ENCODE assay signal across 17 cellular contexts in the genomic region with DNA sequence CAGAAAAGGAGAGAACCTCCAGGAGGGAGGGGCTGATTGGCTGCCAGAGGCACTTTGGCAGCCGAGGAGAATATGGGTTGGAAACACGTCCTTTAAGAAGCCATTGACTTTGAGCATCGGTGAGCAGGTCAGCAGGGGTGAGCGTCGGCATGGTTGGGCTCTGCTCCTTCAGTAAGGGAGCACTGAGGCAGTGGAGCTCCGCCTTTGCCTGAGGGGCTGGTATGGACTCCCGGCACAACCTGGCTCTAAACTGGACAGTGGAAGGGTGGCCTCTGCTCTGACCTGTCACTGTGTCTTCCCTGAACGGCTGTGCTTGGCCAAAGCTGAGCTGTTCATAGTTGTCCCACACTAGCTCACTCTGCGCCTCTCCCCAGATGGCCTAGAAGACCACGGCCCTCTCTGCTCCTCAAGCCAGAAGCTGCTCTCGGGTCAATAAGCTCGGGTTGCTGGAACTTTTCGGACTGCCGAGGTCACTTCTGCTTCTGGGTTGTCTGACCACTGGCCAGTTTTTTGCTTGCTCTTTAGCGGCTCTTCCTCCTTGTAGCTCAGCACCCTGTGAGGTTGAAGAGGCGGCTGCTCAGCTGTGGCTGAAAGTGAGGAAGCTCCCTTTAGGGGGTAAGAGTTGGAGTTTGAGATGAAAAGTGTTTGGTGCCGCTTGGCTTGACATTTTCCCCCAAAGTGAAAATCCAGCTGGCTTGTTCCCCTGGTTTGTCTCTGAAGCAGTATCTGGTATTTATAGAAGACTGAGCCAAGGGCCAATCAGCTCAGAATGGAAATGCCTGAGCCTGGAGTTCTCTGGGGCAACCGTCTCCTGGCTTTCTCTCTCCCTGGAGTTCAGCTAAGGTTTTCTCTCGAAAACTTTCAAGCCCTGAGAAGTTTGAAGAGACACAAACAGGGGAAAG.
A peak's percentile ranks its signal among the peaks of the same experiment; 100 is the strongest.
DNase-seq lines count a peak whose midpoint lies in the region; ATAC-seq and TF ChIP-seq lines count a peak whose summit lies in the region.
"Had no signal": no experiment of that assay in that cellular context is flagged by ENCODE, and none has a peak within 500 bp of the region (broad histone marks: within the 10 kb centered on the region; RNA-seq: fewer than 3 reads in every experiment).

No MANE protein-coding gene starts in this region.

- no peak overlapping the region for H3K9ac ChIP-seq in smooth muscle cell (ENCODE audit: low read depth)

- H3K27me3 Mint-ChIP-seq in nephron (ENCODE audit: low read depth) (peaks cover 9% of the 10 kb centered on the region), progenitor cell of endocrine pancreas (peaks cover 82% of the 10 kb centered on the region)
- H3K27me3 Mint-ChIP-seq: CD4-positive, alpha-beta T cell had no signal

- intact Hi-C loops in heart right ventricle (cut with DNase I) (no loop called here), upper lobe of right lung (cut with DNase I) (no loop called here)

- 52 to 54% methylated on average over 19 of the region's 19 CpGs for WGBS in heart right ventricle, 2 donors
- 78% methylated on average over 19 of the region's 19 CpGs for WGBS in smooth muscle cell (ENCODE audit: low lambda C conversion rate)

- H3K36me3 ChIP-seq in heart right ventricle (no peaks in the 10 kb centered on the region), upper lobe of right lung (no peaks in the 10 kb centered on the region), smooth muscle cell (ENCODE audit: low read depth) (no peaks in the 10 kb centered on the region)

- H4K20me1 ChIP-seq in smooth muscle cell (ENCODE audit: low read depth) = no peaks in the 10 kb centered on the region

- H3K9me3 ChIP-seq in heart right ventricle (peaks cover 0 to 4% (median 0%) of the 10 kb centered on the region in 11 donors), upper lobe of right lung (no peaks in the 10 kb centered on the region), smooth muscle cell (replicated peaks; ENCODE audit: low read depth) (no peaks in the 10 kb centered on the region)

- ATAC-seq in heart right ventricle (peak; percentile 47 to 74 (median 67)), upper lobe of right lung (peak; percentile 75)
- ATAC-seq: T-helper 17 cell had no signal

- peak overlapping the region; percentile 51 to 75 (median 74) for H3K27ac Mint-ChIP-seq in nephron
- H3K27ac Mint-ChIP-seq in progenitor cell of endocrine pancreas = no peak overlapping the region
- H3K27ac Mint-ChIP-seq: activated CD4-positive, alpha-beta T cell treated with anti-CD3 and anti-CD28 coated beads, Interleukin-2, amount 10 ng/mL, durations not matched to agents 24 days and 14 days; CD4-positive, alpha-beta T cell; T-helper 17 cell had no signal

- no peak overlapping the region for H3K4me2 ChIP-seq in smooth muscle cell

- no peak overlapping the region for H3K4me3 ChIP-seq in heart right ventricle
- no peak overlapping the region for H3K4me3 ChIP-seq in upper lobe of right lung
- H3K4me3 ChIP-seq in smooth muscle cell = no peak overlapping the region

- DNase-seq in NOMO-1 treated with DMSO at 0.1 percent for 48 hours (lab: John Stamatoyannopoulos, UW; ENCODE audit: unreplicated experiment) (peak; percentile 40), NOMO-1 treated with dmso at 0.1 percent for 144 hours (lab: John Stamatoyannopoulos, UW; ENCODE audit: unreplicated experiment) (no peak), heart right ventricle (peak; percentile 11 to 21), upper lobe of right lung (no peak), amniotic stem cell (lab: John Stamatoyannopoulos, UW) (no peak), smooth muscle cell (lab: John Stamatoyannopoulos, UW; ENCODE audit: unreplicated experiment) (no peak), progenitor cell of endocrine pancreas (ENCODE audit: low spot score, unreplicated experiment) (no peak)
- DNase-seq: 8988T; activated CD4-positive, alpha-beta T cell treated with anti-CD3 and anti-CD28 coated beads, Interleukin-2, amount 10 ng/mL, durations not matched to agents 24 days and 14 days; CD4-positive, alpha-beta T cell; cortex of kidney; NCI-H1417; NCI-H510A; stimulated activated naive CD4-positive, alpha-beta T cell; T-helper 17 cell had no signal

- H3K4me1 Mint-ChIP-seq in nephron (peaks cover 47% of the 10 kb centered on the region), progenitor cell of endocrine pancreas (ENCODE audit: low read depth) (peaks cover 14% of the 10 kb centered on the region)

- H3K36me3 Mint-ChIP-seq in nephron (ENCODE audit: low read depth) (no peaks in the 10 kb centered on the region), progenitor cell of endocrine pancreas (ENCODE audit: insufficient read depth) (no peaks in the 10 kb centered on the region)

- H3K27me3 ChIP-seq in heart right ventricle = no peaks in the 10 kb centered on the region
- H3K27me3 ChIP-seq in upper lobe of right lung = no peaks in the 10 kb centered on the region
- H3K27me3 ChIP-seq in smooth muscle cell (ENCODE audit: low read depth) = no peaks in the 10 kb centered on the region

- H3K9me3 Mint-ChIP-seq in nephron (peaks cover 3% of the 10 kb centered on the region), progenitor cell of endocrine pancreas (ENCODE audit: low read depth) (no peaks in the 10 kb centered on the region)
- H3K9me3 Mint-ChIP-seq: activated CD4-positive, alpha-beta T cell treated with anti-CD3 and anti-CD28 coated beads, Interleukin-2, amount 10 ng/mL, durations not matched to agents 24 days and 14 days; CD4-positive, alpha-beta T cell had no signal

- TF ChIP-seq CTCF in heart right ventricle (IDR thresholded peaks at IDR 0.05) = no peak
- no peak for TF ChIP-seq CTCF in nephron (IDR thresholded peaks at IDR 0.05; ENCODE audit: unreplicated experiment in 3 of 3)
- no peak for TF ChIP-seq CTCF in upper lobe of right lung (IDR thresholded peaks at IDR 0.05)
- no peak for TF ChIP-seq CTCF in smooth muscle cell (IDR thresholded peaks at IDR 0.05; ENCODE audit: borderline replicate concordance, insufficient read depth, poor library complexity, severe bottlenecking)
- TF ChIP-seq CTCF in progenitor cell of endocrine pancreas (IDR thresholded peaks at IDR 0.05; ENCODE audit: unreplicated experiment) = no peak

- H3K27ac ChIP-seq in heart right ventricle = peak overlapping the region in 5 of 10 donors; percentile 6 to 52 (median 48)
- H3K27ac ChIP-seq in upper lobe of right lung = peak overlapping the region; percentile 17
- no peak overlapping the region for H3K27ac ChIP-seq in smooth muscle cell (ENCODE audit: low read depth)
- H3K27ac ChIP-seq: RWPE1 had no signal

- peaks cover 3% of the 10 kb centered on the region for H3F3A ChIP-seq in smooth muscle cell (ENCODE audit: low read depth)

- H3K4me3 Mint-ChIP-seq in nephron = no peak overlapping the region
- H3K4me3 Mint-ChIP-seq in progenitor cell of endocrine pancreas (ENCODE audit: low read depth) = no peak overlapping the region
- H3K4me3 Mint-ChIP-seq: activated CD4-positive, alpha-beta T cell treated with anti-CD3 and anti-CD28 coated beads, Interleukin-2, amount 10 ng/mL, durations not matched to agents 24 days and 14 days; CD4-positive, alpha-beta T cell; T-helper 17 cell had no signal

- H3K4me1 ChIP-seq in heart right ventricle (peaks cover 0 to 33% (median 19%) of the 10 kb centered on the region in 9 donors), upper lobe of right lung (peaks cover 18% of the 10 kb centered on the region), smooth muscle cell (ENCODE audit: low read depth) (peaks cover 7% of the 10 kb centered on the region)

- no peak overlapping the region for H2AFZ ChIP-seq in smooth muscle cell (ENCODE audit: low read depth)

- H3K79me2 ChIP-seq in smooth muscle cell (ENCODE audit: low read depth) = no peaks in the 10 kb centered on the region

Comparison
In these comparisons a context has a peak if more than half of its experiments do, and no peak if none do; other contexts are left out.
1. DNase-seq: peak in NOMO-1 treated with DMSO at 0.1 percent for 48 hours (single experiment) and heart right ventricle (2 of 2); none in NOMO-1 treated with dmso at 0.1 percent for 144 hours (single experiment), upper lobe of right lung (single experiment), amniotic stem cell (single experiment), smooth muscle cell (single experiment) and progenitor cell of endocrine pancreas (single experiment).